In the genomic region with DNA sequence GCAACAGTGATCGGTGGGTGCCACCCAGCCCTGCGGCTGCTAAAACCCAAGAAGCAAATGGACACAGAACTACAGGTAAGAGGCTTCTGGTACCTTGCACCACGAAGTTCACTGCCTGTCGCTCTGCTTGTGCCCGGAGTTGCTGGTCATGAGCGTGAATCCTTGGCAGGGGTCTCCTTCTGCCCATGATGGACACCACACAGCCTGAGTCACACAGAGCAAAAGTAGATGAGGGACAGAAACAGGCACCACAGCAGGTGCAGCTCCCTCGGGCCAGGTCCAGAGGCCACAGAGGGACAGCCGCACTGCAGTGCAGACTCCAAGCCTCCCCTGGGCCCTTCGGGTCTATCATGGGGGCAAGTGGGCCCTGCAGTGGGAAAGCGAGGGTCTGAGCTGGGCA, we compare ENCODE assay signal across 19 cellular contexts. TPM values are rescaled to one million over a fixed set of nuclear protein-coding genes. Genes with fewer than 3 reads are reported as not detected.
DNase-seq lines count a peak whose midpoint lies in the region; ATAC-seq and TF ChIP-seq lines count a peak whose summit lies in the region.
"Had no signal": no experiment of that assay in that cellular context is flagged by ENCODE, and none has a peak within 500 bp of the region (broad histone marks: within the 10 kb centered on the region; RNA-seq: fewer than 3 reads in every experiment).

No MANE protein-coding gene starts in this region.

- no peaks in the 10 kb centered on the region for H3K9me3 ChIP-seq in gastroesophageal sphincter

- no peak overlapping the region for H3K4me3 Mint-ChIP-seq in activated CD4-positive, alpha-beta memory T cell treated with anti-CD3 and anti-CD28 coated beads, Interleukin-2, amount 10 ng/mL, durations not matched to agents 7 days and 5 days
- H3K4me3 Mint-ChIP-seq in activated CD4-positive, alpha-beta memory T cell treated with anti-CD3 and anti-CD28 coated beads for 36 hours: no peak overlapping the region
- H3K4me3 Mint-ChIP-seq: CD14-positive monocyte, HFFc6 had no signal

- TF ChIP-seq POLR2A in gastroesophageal sphincter (IDR thresholded peaks at IDR 0.05): no peak

- WGBS in gastroesophageal sphincter (ENCODE audit: low coverage in 1 of 2), 2 donors: 100% methylated on average over 1 of the region's 10 CpGs; no CpG with 5 or more reads in 1 of the 2 donors

- CTCF ChIA-PET in activated CD4-positive, alpha-beta memory T cell treated with anti-CD3 and anti-CD28 coated beads, Interleukin-2, amount 10 ng/mL, durations not matched to agents 7 days and 5 days (lab: Charles Lee): no interaction called here
- CTCF ChIA-PET in activated CD4-positive, alpha-beta memory T cell treated with anti-CD3 and anti-CD28 coated beads for 36 hours (lab: Charles Lee): no interaction called here

- H3K27me3 Mint-ChIP-seq in activated CD4-positive, alpha-beta memory T cell treated with anti-CD3 and anti-CD28 coated beads, Interleukin-2, amount 10 ng/mL, durations not matched to agents 7 days and 5 days: no peaks in the 10 kb centered on the region
- H3K27me3 Mint-ChIP-seq in activated CD4-positive, alpha-beta memory T cell treated with anti-CD3 and anti-CD28 coated beads for 36 hours: no peaks in the 10 kb centered on the region

- H3K4me1 ChIP-seq in gastroesophageal sphincter: no peaks in the 10 kb centered on the region

- H3K4me3 ChIP-seq in gastroesophageal sphincter: no peak overlapping the region
- H3K4me3 ChIP-seq: PC-9 had no signal

- intact Hi-C loops in activated CD4-positive, alpha-beta memory T cell treated with anti-CD3 and anti-CD28 coated beads for 36 hours (cut with micrococcal nuclease): no loop called here
- intact Hi-C loops in sciatic nerve (cut with DNase I): no loop called here

- H3K36me3 Mint-ChIP-seq in activated CD4-positive, alpha-beta memory T cell treated with anti-CD3 and anti-CD28 coated beads, Interleukin-2, amount 10 ng/mL, durations not matched to agents 7 days and 5 days (ENCODE audit: low read depth): no peaks in the 10 kb centered on the region
- H3K36me3 Mint-ChIP-seq in activated CD4-positive, alpha-beta memory T cell treated with anti-CD3 and anti-CD28 coated beads for 36 hours: no peaks in the 10 kb centered on the region
- H3K36me3 Mint-ChIP-seq: CD14-positive monocyte had no signal

- no peaks in the 10 kb centered on the region for H3K36me3 ChIP-seq in gastroesophageal sphincter

- DNase-seq in activated CD4-positive, alpha-beta memory T cell treated with anti-CD3 and anti-CD28 coated beads, Interleukin-2, amount 10 ng/mL, durations not matched to agents 7 days and 5 days: peak; percentile 12
- DNase-seq in activated CD4-positive, alpha-beta memory T cell treated with anti-CD3 and anti-CD28 coated beads for 36 hours: no peak
- peak; percentile 4 for DNase-seq in GM20000 (ENCODE audit: low spot score)
- DNase-seq in islet precursor cell: peak; percentile 37
- peak; percentile 32 for DNase-seq in sciatic nerve (ENCODE audit: low spot score)
- DNase-seq in stimulated activated CD4-positive, alpha-beta T cell treated with anti-CD3 and anti-CD28 coated beads, Interleukin-4, amount 100 ng/mL, for 4 hours: no peak
- DNase-seq: 8988T, DND-41, HFFc6, KG1, NCI-H1436, NCI-H2029, NCI-H2171, NCI-H526, PC-9 had no signal

- TF ChIP-seq EP300 in gastroesophageal sphincter (IDR thresholded peaks at IDR 0.05): no peak

- TF ChIP-seq CTCF in GM20000 (IDR thresholded peaks at IDR 0.05; ENCODE audit: extremely low read depth, missing control alignments) (no peak), gastroesophageal sphincter (IDR thresholded peaks at IDR 0.05) (no peak)

- no peaks in the 10 kb centered on the region for H3K27me3 ChIP-seq in gastroesophageal sphincter

- ATAC-seq in sciatic nerve (no peak), GM21723 (IDR thresholded peaks at IDR 0.05; ENCODE audit: unreplicated experiment) (no peak), gastroesophageal sphincter (no peak)

- H3K9me3 Mint-ChIP-seq in activated CD4-positive, alpha-beta memory T cell treated with anti-CD3 and anti-CD28 coated beads, Interleukin-2, amount 10 ng/mL, durations not matched to agents 7 days and 5 days: no peaks in the 10 kb centered on the region
- no peaks in the 10 kb centered on the region for H3K9me3 Mint-ChIP-seq in activated CD4-positive, alpha-beta memory T cell treated with anti-CD3 and anti-CD28 coated beads for 36 hours
- H3K9me3 Mint-ChIP-seq: HFFc6 had no signal

- H3K4me1 Mint-ChIP-seq in activated CD4-positive, alpha-beta memory T cell treated with anti-CD3 and anti-CD28 coated beads, Interleukin-2, amount 10 ng/mL, durations not matched to agents 7 days and 5 days: no peaks in the 10 kb centered on the region
- no peaks in the 10 kb centered on the region for H3K4me1 Mint-ChIP-seq in activated CD4-positive, alpha-beta memory T cell treated with anti-CD3 and anti-CD28 coated beads for 36 hours (ENCODE audit: low read depth)
- H3K4me1 Mint-ChIP-seq: CD14-positive monocyte had no signal

- no peak overlapping the region for H3K27ac ChIP-seq in gastroesophageal sphincter
- H3K27ac ChIP-seq: PC-9, RWPE1 had no signal

- POLR2A ChIA-PET in activated CD4-positive, alpha-beta memory T cell treated with anti-CD3 and anti-CD28 coated beads, Interleukin-2, amount 10 ng/mL, durations not matched to agents 7 days and 5 days (lab: Charles Lee): no interaction called here
- POLR2A ChIA-PET in activated CD4-positive, alpha-beta memory T cell treated with anti-CD3 and anti-CD28 coated beads for 36 hours (lab: Charles Lee): no interaction called here

- H3K27ac Mint-ChIP-seq in activated CD4-positive, alpha-beta memory T cell treated with anti-CD3 and anti-CD28 coated beads, Interleukin-2, amount 10 ng/mL, durations not matched to agents 7 days and 5 days: no peak overlapping the region
- H3K27ac Mint-ChIP-seq in activated CD4-positive, alpha-beta memory T cell treated with anti-CD3 and anti-CD28 coated beads for 36 hours: no peak overlapping the region
- H3K27ac Mint-ChIP-seq: CD14-positive monocyte, HFFc6 had no signal

RNA-seq across cellular contexts. Expression of a gene that starts 22.4 kb away (rescaled TPM):
- under 1 TPM; 0.08 to 0.10 TPM for total RNA-seq in activated CD4-positive, alpha-beta memory T cell treated with anti-CD3 and anti-CD28 coated beads, Interleukin-2, amount 10 ng/mL, durations not matched to agents 7 days and 5 days
- total RNA-seq in activated CD4-positive, alpha-beta memory T cell treated with anti-CD3 and anti-CD28 coated beads for 36 hours: under 1 TPM; 0.19 to 0.29 TPM
- total RNA-seq in sciatic nerve (8.1 TPM), gastroesophageal sphincter (under 1 TPM in 3 of 4 donors, not detected in 1; 0.15 to 0.40 (median 0.35) TPM)

Comparison
In these comparisons a context has a peak if more than half of its experiments do, and no peak if none do; other contexts are left out.
1. DNase-seq: peak in activated CD4-positive, alpha-beta memory T cell treated with anti-CD3 and anti-CD28 coated beads, Interleukin-2, amount 10 ng/mL, durations not matched to agents 7 days and 5 days (single experiment), GM20000 (single experiment), islet precursor cell (single experiment) and sciatic nerve (single experiment); none in activated CD4-positive, alpha-beta memory T cell treated with anti-CD3 and anti-CD28 coated beads for 36 hours (single experiment) and stimulated activated CD4-positive, alpha-beta T cell treated with anti-CD3 and anti-CD28 coated beads, Interleukin-4, amount 100 ng/mL, for 4 hours (0 of 2).